Comparison of ENCODE assay signal across 21 cellular contexts in the genomic region with DNA sequence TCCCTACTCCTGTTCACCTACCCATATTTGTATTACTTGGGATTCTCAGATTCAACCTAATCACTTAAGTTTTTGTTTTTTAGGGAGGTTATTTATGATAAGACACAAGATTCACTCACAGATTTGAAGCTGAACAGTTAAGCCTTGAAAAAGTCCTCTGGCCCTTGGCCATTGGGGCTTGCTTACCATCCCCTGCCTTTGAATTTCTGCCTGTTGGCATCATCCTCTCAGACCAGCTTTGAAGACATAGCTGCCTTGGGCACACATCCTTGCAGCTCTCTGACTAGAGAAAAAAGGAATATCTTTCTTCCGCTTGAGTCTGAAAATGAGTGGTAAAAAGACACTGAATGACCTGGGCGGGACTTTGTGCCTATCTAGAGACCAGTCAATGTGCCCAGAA.
"Had no signal": no experiment of that assay in that cellular context is flagged by ENCODE, and none has a peak within 500 bp of the region (broad histone marks: within the 10 kb centered on the region; RNA-seq: fewer than 3 reads in every experiment).

No MANE protein-coding gene starts in this region.

- H3K4me1 Mint-ChIP-seq: activated CD8-positive, alpha-beta memory T cell treated with anti-CD3 and anti-CD28 coated beads, Interleukin-2, amount 10 ng/mL, durations not matched to agents 7 days and 5 days; endodermal cell; nephron progenitor cell had no signal

- FAIRE-seq: colon had no signal

- H3K27me3 Mint-ChIP-seq: activated CD8-positive, alpha-beta memory T cell treated with anti-CD3 and anti-CD28 coated beads, Interleukin-2, amount 10 ng/mL, durations not matched to agents 7 days and 5 days; brain had no signal

- H3K9me3 ChIP-seq: gastrocnemius medialis, tibial artery had no signal

- DNase-seq: activated CD4-positive, alpha-beta memory T cell treated with anti-CD3 and anti-CD28 coated beads, Interleukin-2, amount 10 ng/mL, durations not matched to agents 7 days and 5 days; activated CD4-positive, alpha-beta T cell treated with anti-CD3 and anti-CD28 coated beads for 48 hours; activated CD4-positive, CD25-positive, alpha-beta regulatory T cell; activated CD8-positive, alpha-beta memory T cell treated with anti-CD3 and anti-CD28 coated beads, Interleukin-2, amount 10 ng/mL, durations not matched to agents 7 days and 5 days; anterior cingulate cortex; caudate nucleus; endodermal cell; gastrocnemius medialis; heart right ventricle; nephron progenitor cell; nucleus accumbens; retina; stimulated activated CD4-positive, alpha-beta T cell treated with anti-CD3 and anti-CD28 coated beads, Interleukin-2, amount 100 ng/mL, for 24 hours; stimulated activated naive CD4-positive, alpha-beta T cell treated with Interleukin-2 at 50 U/mL for 16 hours; T-helper 1 cell; T-helper 9 cell; tibial artery had no signal

- H3K4me3 ChIP-seq: gastrocnemius medialis, heart right ventricle, tibial artery had no signal

- H3K36me3 ChIP-seq: gastrocnemius medialis, heart right ventricle, tibial artery had no signal

- H3K27ac ChIP-seq: gastrocnemius medialis, heart right ventricle, tibial artery had no signal

- ATAC-seq: activated CD8-positive, alpha-beta memory T cell treated with anti-CD3 and anti-CD28 coated beads, Interleukin-2, amount 10 ng/mL, durations not matched to agents 7 days and 5 days; gastrocnemius medialis; heart right ventricle had no signal

- H3K4me1 ChIP-seq: gastrocnemius medialis, tibial artery had no signal

- H3K4me3 Mint-ChIP-seq: activated CD4-positive, alpha-beta memory T cell treated with anti-CD3 and anti-CD28 coated beads, Interleukin-2, amount 10 ng/mL, durations not matched to agents 7 days and 5 days; activated CD8-positive, alpha-beta memory T cell treated with anti-CD3 and anti-CD28 coated beads, Interleukin-2, amount 10 ng/mL, durations not matched to agents 7 days and 5 days; activated naive CD8-positive, alpha-beta T cell; brain; endodermal cell; mesothelial cell of epicardium; nephron progenitor cell had no signal

- H3K36me3 Mint-ChIP-seq: activated CD8-positive, alpha-beta memory T cell treated with anti-CD3 and anti-CD28 coated beads, Interleukin-2, amount 10 ng/mL, durations not matched to agents 7 days and 5 days; brain; mesothelial cell of epicardium had no signal

- H3K27me3 ChIP-seq: gastrocnemius medialis, heart right ventricle, tibial artery had no signal

- H3K27ac Mint-ChIP-seq: activated CD4-positive, alpha-beta memory T cell treated with anti-CD3 and anti-CD28 coated beads, Interleukin-2, amount 10 ng/mL, durations not matched to agents 7 days and 5 days; activated CD8-positive, alpha-beta memory T cell treated with anti-CD3 and anti-CD28 coated beads, Interleukin-2, amount 10 ng/mL, durations not matched to agents 7 days and 5 days; activated naive CD8-positive, alpha-beta T cell; brain; endodermal cell; mesothelial cell of epicardium; nephron progenitor cell had no signal

- H3K9me3 Mint-ChIP-seq: activated CD4-positive, alpha-beta memory T cell treated with anti-CD3 and anti-CD28 coated beads, Interleukin-2, amount 10 ng/mL, durations not matched to agents 7 days and 5 days; endodermal cell; nephron progenitor cell had no signal
